Comparison of ENCODE assay signal across 18 cellular contexts in genomic region chr10:58996063-58996462, GRCh38.
"Had no signal": no experiment of that assay in that cellular context is flagged by ENCODE, and none has a peak within 500 bp of the region (broad histone marks: within the 10 kb centered on the region; RNA-seq: fewer than 3 reads in every experiment).

No MANE protein-coding gene starts in this region.

- H3K9me3 ChIP-seq: gastroesophageal sphincter, heart right ventricle, neutrophil, stomach had no signal

- H3K27ac ChIP-seq: gastroesophageal sphincter, heart right ventricle, neutrophil, parathyroid adenoma, stomach had no signal

- FAIRE-seq: islet of Langerhans had no signal

- ATAC-seq: gastroesophageal sphincter; heart right ventricle; left lobe of liver; naive thymus-derived CD8-positive, alpha-beta T cell had no signal

- H3K27me3 ChIP-seq: gastroesophageal sphincter, heart right ventricle, neutrophil, stomach had no signal

- DNase-seq: activated B cell treated with CpG ODN at 0.5 μM for 24 hours; activated CD4-positive, alpha-beta T cell treated with anti-CD3 and anti-CD28 coated beads for 48 hours; activated CD8-positive, alpha-beta memory T cell treated with anti-CD3 and anti-CD28 coated beads for 24 hours; activated naive CD4-positive, alpha-beta T cell; activated naive CD8-positive, alpha-beta T cell treated with anti-CD3 and anti-CD28 coated beads, Interleukin-2, amount 10 ng/mL, durations not matched to agents 7 days and 5 days; anterior cingulate cortex; erythroblast; heart right ventricle; mesenchymal stem cell; naive thymus-derived CD8-positive, alpha-beta T cell; stimulated activated CD4-positive, alpha-beta T cell treated with anti-CD3 and anti-CD28 coated beads, Interleukin-12 subunit alpha, Interleukin-12 subunit beta, amount 100 ng/mL, for 4 hours; stimulated activated CD4-positive, alpha-beta T cell treated with anti-CD3 and anti-CD28 coated beads, Interleukin-2, amount 100 ng/mL, for 24 hours; stomach had no signal

- H3K36me3 ChIP-seq: gastroesophageal sphincter, heart right ventricle, neutrophil, stomach had no signal

- H3K4me1 ChIP-seq: parathyroid adenoma, stomach had no signal

- H3K4me3 ChIP-seq: gastroesophageal sphincter, heart right ventricle, stomach had no signal
